2 cellular contexts compared by ENCODE assay signal in the genomic region with DNA sequence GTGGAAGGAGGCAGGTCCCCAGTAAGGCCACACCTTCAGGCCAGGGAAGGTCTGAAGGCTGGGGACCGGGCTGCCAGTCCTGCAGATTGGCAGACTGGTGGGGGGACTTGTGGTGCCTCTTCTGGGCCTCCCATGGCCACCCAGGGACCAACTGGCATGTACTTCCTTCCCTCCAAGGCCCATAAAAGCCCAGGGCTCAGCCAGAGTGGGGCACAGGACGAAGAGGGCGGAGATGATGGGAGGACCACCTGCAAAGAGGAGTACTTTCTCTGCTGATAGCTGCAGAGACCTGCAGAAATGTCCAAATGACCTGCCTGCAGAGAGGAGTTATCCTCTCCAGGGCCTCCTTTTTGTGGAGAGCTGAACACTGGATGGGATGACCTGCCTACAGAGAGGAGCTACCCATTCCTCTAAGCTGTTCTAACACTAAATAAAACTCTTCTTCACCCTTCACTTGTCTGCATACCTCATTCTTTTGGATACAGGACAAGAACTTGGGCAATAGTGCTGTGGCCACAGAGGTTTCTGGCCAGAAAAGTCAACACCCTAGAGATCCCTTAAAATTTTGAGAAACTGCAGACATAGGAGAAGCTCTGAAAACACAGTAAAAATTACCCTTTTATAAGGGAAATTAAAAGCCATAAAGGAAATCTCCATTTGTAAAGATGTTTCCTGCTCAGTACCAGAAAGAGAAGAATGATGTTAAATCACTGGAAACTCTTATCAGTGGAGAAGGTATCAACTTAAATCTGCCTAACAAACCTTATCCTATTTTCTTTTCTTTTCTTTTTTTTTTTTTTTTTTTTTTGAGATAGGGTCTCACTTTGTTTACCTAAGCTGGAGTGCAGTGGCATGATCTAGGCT.
TF ChIP-seq lines count a peak whose summit lies in the region.

No MANE protein-coding gene starts in this region.

TF ChIP-seq in HCT116, 20 proteins besides CTCF, POLR2A, EP300 and RAD21:
- TF ChIP-seq ZFX (IDR thresholded peaks at IDR 0.05): no peak
- TF ChIP-seq EZH2phosphoT487 (IDR thresholded peaks at IDR 0.05; ENCODE audit: borderline replicate concordance): no peak
- TF ChIP-seq SIN3A (IDR thresholded peaks at IDR 0.05; ENCODE audit: low read depth): no peak
- no peak for TF ChIP-seq YY1 (IDR thresholded peaks at IDR 0.05; ENCODE audit: extremely low read depth, insufficient replicate concordance, low read depth, low read length)
- TF ChIP-seq, protein P1, sequence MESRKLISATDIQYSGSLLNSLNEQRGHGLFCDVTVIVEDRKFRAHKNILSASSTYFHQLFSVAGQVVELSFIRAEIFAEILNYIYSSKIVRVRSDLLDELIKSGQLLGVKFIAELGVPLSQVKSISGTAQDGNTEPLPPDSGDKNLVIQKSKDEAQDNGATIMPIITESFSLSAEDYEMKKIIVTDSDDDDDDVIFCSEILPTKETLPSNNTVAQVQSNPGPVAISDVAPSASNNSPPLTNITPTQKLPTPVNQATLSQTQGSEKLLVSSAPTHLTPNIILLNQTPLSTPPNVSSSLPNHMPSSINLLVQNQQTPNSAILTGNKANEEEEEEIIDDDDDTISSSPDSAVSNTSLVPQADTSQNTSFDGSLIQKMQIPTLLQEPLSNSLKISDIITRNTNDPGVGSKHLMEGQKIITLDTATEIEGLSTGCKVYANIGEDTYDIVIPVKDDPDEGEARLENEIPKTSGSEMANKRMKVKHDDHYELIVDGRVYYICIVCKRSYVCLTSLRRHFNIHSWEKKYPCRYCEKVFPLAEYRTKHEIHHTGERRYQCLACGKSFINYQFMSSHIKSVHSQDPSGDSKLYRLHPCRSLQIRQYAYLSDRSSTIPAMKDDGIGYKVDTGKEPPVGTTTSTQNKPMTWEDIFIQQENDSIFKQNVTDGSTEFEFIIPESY (IDR thresholded peaks at IDR 0.05; ENCODE audit: extremely low read depth, insufficient replicate concordance, low read length): no peak
- TF ChIP-seq SRF (IDR thresholded peaks at IDR 0.05; ENCODE audit: low read depth): no peak
- TF ChIP-seq SP1 (IDR thresholded peaks at IDR 0.05; ENCODE audit: low read depth): no peak
- TF ChIP-seq, protein P2, sequence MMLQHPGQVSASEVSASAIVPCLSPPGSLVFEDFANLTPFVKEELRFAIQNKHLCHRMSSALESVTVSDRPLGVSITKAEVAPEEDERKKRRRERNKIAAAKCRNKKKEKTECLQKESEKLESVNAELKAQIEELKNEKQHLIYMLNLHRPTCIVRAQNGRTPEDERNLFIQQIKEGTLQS (IDR thresholded peaks at IDR 0.05): no peak
- TF ChIP-seq ELF1 (IDR thresholded peaks at IDR 0.05; ENCODE audit: borderline replicate concordance, low read depth): no peak
- no peak for TF ChIP-seq FOSL1 (IDR thresholded peaks at IDR 0.05; ENCODE audit: low read depth)
- TF ChIP-seq, protein P3, sequence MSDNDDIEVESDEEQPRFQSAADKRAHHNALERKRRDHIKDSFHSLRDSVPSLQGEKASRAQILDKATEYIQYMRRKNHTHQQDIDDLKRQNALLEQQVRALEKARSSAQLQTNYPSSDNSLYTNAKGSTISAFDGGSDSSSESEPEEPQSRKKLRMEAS (IDR thresholded peaks at IDR 0.05): no peak
- TF ChIP-seq TCF7L2 (IDR thresholded peaks at IDR 0.05; ENCODE audit: borderline replicate concordance, extremely low read depth, insufficient read depth, insufficient read length): no peak
- no peak for TF ChIP-seq EGR1 (IDR thresholded peaks at IDR 0.05; ENCODE audit: low read depth)
- TF ChIP-seq, protein P4, sequence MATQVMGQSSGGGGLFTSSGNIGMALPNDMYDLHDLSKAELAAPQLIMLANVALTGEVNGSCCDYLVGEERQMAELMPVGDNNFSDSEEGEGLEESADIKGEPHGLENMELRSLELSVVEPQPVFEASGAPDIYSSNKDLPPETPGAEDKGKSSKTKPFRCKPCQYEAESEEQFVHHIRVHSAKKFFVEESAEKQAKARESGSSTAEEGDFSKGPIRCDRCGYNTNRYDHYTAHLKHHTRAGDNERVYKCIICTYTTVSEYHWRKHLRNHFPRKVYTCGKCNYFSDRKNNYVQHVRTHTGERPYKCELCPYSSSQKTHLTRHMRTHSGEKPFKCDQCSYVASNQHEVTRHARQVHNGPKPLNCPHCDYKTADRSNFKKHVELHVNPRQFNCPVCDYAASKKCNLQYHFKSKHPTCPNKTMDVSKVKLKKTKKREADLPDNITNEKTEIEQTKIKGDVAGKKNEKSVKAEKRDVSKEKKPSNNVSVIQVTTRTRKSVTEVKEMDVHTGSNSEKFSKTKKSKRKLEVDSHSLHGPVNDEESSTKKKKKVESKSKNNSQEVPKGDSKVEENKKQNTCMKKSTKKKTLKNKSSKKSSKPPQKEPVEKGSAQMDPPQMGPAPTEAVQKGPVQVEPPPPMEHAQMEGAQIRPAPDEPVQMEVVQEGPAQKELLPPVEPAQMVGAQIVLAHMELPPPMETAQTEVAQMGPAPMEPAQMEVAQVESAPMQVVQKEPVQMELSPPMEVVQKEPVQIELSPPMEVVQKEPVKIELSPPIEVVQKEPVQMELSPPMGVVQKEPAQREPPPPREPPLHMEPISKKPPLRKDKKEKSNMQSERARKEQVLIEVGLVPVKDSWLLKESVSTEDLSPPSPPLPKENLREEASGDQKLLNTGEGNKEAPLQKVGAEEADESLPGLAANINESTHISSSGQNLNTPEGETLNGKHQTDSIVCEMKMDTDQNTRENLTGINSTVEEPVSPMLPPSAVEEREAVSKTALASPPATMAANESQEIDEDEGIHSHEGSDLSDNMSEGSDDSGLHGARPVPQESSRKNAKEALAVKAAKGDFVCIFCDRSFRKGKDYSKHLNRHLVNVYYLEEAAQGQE (IDR thresholded peaks at IDR 0.05; ENCODE audit: low read depth): no peak
- TF ChIP-seq EZH2 (IDR thresholded peaks at IDR 0.05): no peak
- TF ChIP-seq CEBPB (IDR thresholded peaks at IDR 0.05; ENCODE audit: low read depth): no peak
- TF ChIP-seq ZNF274 (IDR thresholded peaks at IDR 0.05; ENCODE audit: low read depth, low read length): no peak
- TF ChIP-seq JUND (IDR thresholded peaks at IDR 0.05): no peak
- no peak for TF ChIP-seq CBX3 (IDR thresholded peaks at IDR 0.05; ENCODE audit: low read depth)

TF ChIP-seq in K562, 482 proteins besides CTCF, POLR2A, EP300 and RAD21:
- TF ChIP-seq NCOA2 (IDR thresholded peaks at IDR 0.05; ENCODE audit: partially characterized antibody in 2 of 2) (no peak), CBX3 (IDR thresholded peaks at IDR 0.05; ENCODE audit: borderline replicate concordance in 1 of 2, low read length in 2 of 2) (0 out of 3 replicates have a peak, but pooled peaks of 1 of the 2 experiments have one; percentile 34), ZNF263 (CRISPR knock-in tag; IDR thresholded peaks at IDR 0.05; ENCODE audit: borderline replicate concordance) (peak; percentile 54; the same call in 1 of the 2 replicates)
